Comparison of ENCODE assay signal across 14 cellular contexts in the genomic region with DNA sequence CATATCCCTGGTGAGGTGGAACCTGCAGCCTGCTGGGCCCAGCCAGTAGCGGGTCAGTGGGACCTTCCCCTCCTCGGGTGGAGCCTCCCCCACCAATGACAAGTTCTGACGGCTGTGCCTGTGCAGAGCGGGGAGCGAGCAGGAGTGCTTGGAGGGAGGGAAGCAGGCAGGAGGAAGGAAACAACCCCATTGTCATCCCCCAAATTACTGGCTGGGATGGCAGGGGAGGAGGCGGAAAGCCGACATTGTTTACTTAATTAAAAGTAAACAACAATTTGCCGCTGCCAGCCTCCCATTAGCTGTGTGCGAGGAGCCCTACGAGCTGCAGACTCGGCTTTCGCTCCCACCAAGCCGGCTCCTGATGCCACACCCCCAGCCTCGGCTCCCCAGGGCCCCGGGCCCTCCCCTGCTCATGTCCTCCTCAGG. TPM values are rescaled to one million over a fixed set of nuclear protein-coding genes. Genes with fewer than 3 reads are reported as not detected.
DNase-seq lines count a peak whose midpoint lies in the region; ATAC-seq, FAIRE-seq and TF ChIP-seq lines count a peak whose summit lies in the region.
"Had no signal": no experiment of that assay in that cellular context is flagged by ENCODE, and none has a peak within 500 bp of the region (broad histone marks: within the 10 kb centered on the region; RNA-seq: fewer than 3 reads in every experiment).

No MANE protein-coding gene starts in this region.

- H4K20me1 ChIP-seq in HepG2 (ENCODE audit: insufficient read depth, low read length) = no peaks in the 10 kb centered on the region

- H3K4me3 Mint-ChIP-seq in nephron (peak overlapping the region in 1 of 3 experiments; percentile 50), nephron progenitor cell (no peak overlapping the region)
- H3K4me3 Mint-ChIP-seq: activated CD4-positive, alpha-beta T cell treated with anti-CD3 and anti-CD28 coated beads, Interleukin-2, amount 10 ng/mL, durations not matched to agents 24 days and 14 days had no signal

- H3K4me1 Mint-ChIP-seq in nephron (peaks cover 89% of the 10 kb centered on the region), nephron progenitor cell (peaks cover 53% of the 10 kb centered on the region)

- in situ Hi-C loops in HepG2 (cut with HindIII; ENCODE audit: extremely low pct_ligation_motif_present, low pct_unique_long_range_greater_than_20kb) = no loop called here

- H3K27me3 Mint-ChIP-seq in nephron (ENCODE audit: low read depth) (peaks cover 58% of the 10 kb centered on the region), nephron progenitor cell (ENCODE audit: low read depth, poor library complexity) (peaks cover 100% of the 10 kb centered on the region)

- intact Hi-C loops in HepG2 (cut with micrococcal nuclease; ENCODE audit: unreplicated experiment) = no loop called here
- intact Hi-C loops in right lobe of liver (cut with DNase I) = no loop called here

- no peak overlapping the region for H2AFZ ChIP-seq in HepG2 (ENCODE audit: low read length)

- H3K9me3 ChIP-seq in HepG2 (ENCODE audit: low read length) (no peaks in the 10 kb centered on the region), right lobe of liver (no peaks in the 10 kb centered on the region)

- 26% methylated on average over 15 of the region's 15 CpGs for WGBS in HepG2 (ENCODE audit: low lambda C conversion rate)
- WGBS in right lobe of liver (ENCODE audit: insufficient coverage, low coverage, low lambda C conversion rate, missing lambda C conversion rate) = 42% methylated on average over 8 of the region's 15 CpGs

- peaks cover 27% of the 10 kb centered on the region for H3K79me2 ChIP-seq in HepG2 (ENCODE audit: insufficient read depth, low read length)

- TF ChIP-seq CTCF in HepG2 (CRISPR knock-in tag; IDR thresholded peaks at IDR 0.05) (no peak), right lobe of liver (IDR thresholded peaks at IDR 0.05) (no peak), VCaP (conservative IDR thresholded peaks at IDR 0.05) (no peak), nephron (IDR thresholded peaks at IDR 0.05; ENCODE audit: unreplicated experiment in 3 of 3) (no peak), nephron progenitor cell (IDR thresholded peaks at IDR 0.05) (no peak)

- H3K36me3 Mint-ChIP-seq in nephron (ENCODE audit: low read depth) (no peaks in the 10 kb centered on the region), nephron progenitor cell (ENCODE audit: low read depth) (no peaks in the 10 kb centered on the region)
- H3K36me3 Mint-ChIP-seq: activated naive CD4-positive, alpha-beta T cell treated with anti-CD3 and anti-CD28 coated beads, Interleukin-2, amount 50 U/mL, for 72 hours had no signal

- H3K27ac Mint-ChIP-seq in nephron = peak overlapping the region; percentile 98 to 99 (median 99)
- H3K27ac Mint-ChIP-seq in nephron progenitor cell = no peak overlapping the region
- H3K27ac Mint-ChIP-seq: activated CD4-positive, alpha-beta T cell treated with anti-CD3 and anti-CD28 coated beads, Interleukin-2, amount 10 ng/mL, durations not matched to agents 24 days and 14 days; activated naive CD4-positive, alpha-beta T cell treated with anti-CD3 and anti-CD28 coated beads, Interleukin-2, amount 50 U/mL, for 72 hours had no signal

- no peak for ATAC-seq in HepG2
- ATAC-seq in right lobe of liver = no peak
- ATAC-seq in HG02610 (IDR thresholded peaks at IDR 0.05; ENCODE audit: unreplicated experiment) = no peak
- ATAC-seq in esophagus mucosa = no peak
- ATAC-seq: activated naive CD4-positive, alpha-beta T cell treated with anti-CD3 and anti-CD28 coated beads, Interleukin-2, amount 50 U/mL, for 72 hours; sciatic nerve had no signal

- BruUV-seq in HepG2 (replicated peaks; lab: Mats Ljungman, UMichigan) = no TSS peak

- POLR2A ChIA-PET in HepG2 (lab: Yijun Ruan, JAX) = interaction anchor here (5.4 to 7.1 kb wide), 3 partner anchors 25 to 72 kb away, joined by 48 to 128 read pairs (median 121); no protein-coding TSS in a partner anchor

- no peak for TF ChIP-seq RAD21 in HepG2 (CRISPR knock-in tag; IDR thresholded peaks at IDR 0.05)

- H3K36me3 ChIP-seq in HepG2 (replicated peaks in 1 of 2; ENCODE audit: control insufficient read depth in 1 of 2, insufficient read depth in 2 of 2, low read length in 2 of 2) = no peaks in the 10 kb centered on the region
- no peaks in the 10 kb centered on the region for H3K36me3 ChIP-seq in right lobe of liver

- H3K9me3 Mint-ChIP-seq in nephron (no peaks in the 10 kb centered on the region), nephron progenitor cell (no peaks in the 10 kb centered on the region)
- H3K9me3 Mint-ChIP-seq: activated CD4-positive, alpha-beta T cell treated with anti-CD3 and anti-CD28 coated beads, Interleukin-2, amount 10 ng/mL, durations not matched to agents 24 days and 14 days; activated naive CD4-positive, alpha-beta T cell treated with anti-CD3 and anti-CD28 coated beads, Interleukin-2, amount 50 U/mL, for 72 hours had no signal

- no peak for TF ChIP-seq POLR2A in HepG2 (IDR thresholded peaks at IDR 0.05; ENCODE audit: insufficient read depth in 1 of 2, low read depth in 2 of 2, low read length in 2 of 2)
- no peak for TF ChIP-seq POLR2A in right lobe of liver (IDR thresholded peaks at IDR 0.05)

- no peak overlapping the region for H3K9ac ChIP-seq in HepG2 (ENCODE audit: insufficient read depth, low read depth, low read length)

- CTCF ChIA-PET in HepG2 (lab: Yijun Ruan, JAX; ENCODE audit: low intra/inter-chr PET ratio, low total read pairs) = no interaction called here

- no peak overlapping the region for H3K4me3 ChIP-seq in HepG2 (replicated peaks in 1 of 3; ENCODE audit: insufficient read depth in 1 of 3, low read depth in 2 of 3, low read length in 3 of 3)
- H3K4me3 ChIP-seq in right lobe of liver = no peak overlapping the region

- no peaks in the 10 kb centered on the region for H3K27me3 ChIP-seq in HepG2 (ENCODE audit: control insufficient read depth in 1 of 2, insufficient read depth in 2 of 2, low read length in 2 of 2)
- H3K27me3 ChIP-seq in right lobe of liver = no peaks in the 10 kb centered on the region

- TF ChIP-seq EP300 in HepG2 (IDR thresholded peaks at IDR 0.05; ENCODE audit: low read depth in 2 of 2, low read length in 2 of 2) (no peak), HepG2 (CRISPR knock-in tag; IDR thresholded peaks at IDR 0.05; ENCODE audit: borderline replicate concordance) (no peak)

- H3K27ac ChIP-seq in HepG2 (ENCODE audit: extremely low read length, insufficient read depth, low read length) = peak overlapping the region; percentile 2
- no peak overlapping the region for H3K27ac ChIP-seq in right lobe of liver
- H3K27ac ChIP-seq in VCaP = peak overlapping the region; percentile 78

- no peak for FAIRE-seq in HepG2 (lab: Jason Lieb, UNC)
- FAIRE-seq: keratinocyte, RCC 7860 had no signal

- H3K4me1 ChIP-seq in HepG2 (ENCODE audit: insufficient read depth, low read length) (peaks cover 96% of the 10 kb centered on the region), right lobe of liver (peaks cover 0 to 22% (median 6%) of the 10 kb centered on the region in 4 donors)

- peak overlapping the region; percentile 19; the same call in 1 of the 2 replicates for H3K4me2 ChIP-seq in HepG2 (ENCODE audit: low read depth, low read length)

- DNase-seq in HepG2 (ENCODE audit: low spot score) (peak; percentile 37), right lobe of liver (no peak), NCI-H82 treated with DMSO at 0.1 percent for 48 hours (lab: John Stamatoyannopoulos, UW; ENCODE audit: unreplicated experiment) (no peak), nephron progenitor cell (no peak)
- DNase-seq: activated CD4-positive, alpha-beta T cell treated with anti-CD3 and anti-CD28 coated beads, Interleukin-2, amount 10 ng/mL, durations not matched to agents 24 days and 14 days; AML-193 had no signal

RNA-seq across cellular contexts. Expression of gene LYL1, which starts 45.5 kb away (rescaled TPM):
- total RNA-seq in HepG2 (2016; rRNA removed; fragmentation: Illumina TruSeq; extraction: Trizol) (0.69 and 0.75 TPM in 2 replicates), right lobe of liver (1 to 10 TPM; 1.1 to 3.7 (median 2.3) TPM), esophagus mucosa (1.4 TPM)
- 0.79 and 0.91 TPM in 2 replicates for total RNA-seq in HepG2 (2016; cell fraction: cytosol; rRNA removed; fragmentation: Illumina TruSeq; extraction: Trizol; ENCODE audit: low read depth)
- total RNA-seq in HepG2 (2016; cell fraction: insoluble cytoplasmic fraction; rRNA removed; fragmentation: Illumina TruSeq; extraction: Trizol) = 0.40 and 0.97 TPM in 2 replicates
- total RNA-seq in HepG2 (2016; cell fraction: membrane; rRNA removed; fragmentation: Illumina TruSeq; extraction: Trizol) = 0.74 and 0.90 TPM in 2 replicates
- total RNA-seq in HepG2 (2016; cell fraction: nucleus; rRNA removed; fragmentation: Illumina TruSeq; extraction: Trizol) = 0.31 and 0.75 TPM in 2 replicates
- polyA plus RNA-seq in HepG2 (2011; rRNA removed) = 0.72 and 0.92 TPM in 2 replicates
- polyA plus RNA-seq in HepG2 (2011; cell fraction: cytosol; rRNA removed) = 0.71 and 1.6 TPM in 2 replicates
- polyA plus RNA-seq in HepG2 (2011; cell fraction: nucleus; rRNA removed) = 2.0 and 2.6 TPM in 2 replicates
- polyA plus RNA-seq in HepG2 (2012) = 0.31 and 0.32 TPM in 2 replicates
- polyA plus RNA-seq in HepG2 (2016; cell fraction: cytosol; fragmentation: Illumina TruSeq; extraction: Trizol; ENCODE audit: low read depth) = 0.57 and 0.66 TPM in 2 replicates
- polyA plus RNA-seq in HepG2 (2016; cell fraction: insoluble cytoplasmic fraction; fragmentation: Illumina TruSeq; extraction: Trizol; ENCODE audit: low read depth) = 0.51 and 0.59 TPM in 2 replicates
- 0.76 and 0.86 TPM in 2 replicates for polyA plus RNA-seq in HepG2 (2016; cell fraction: membrane; fragmentation: Illumina TruSeq; extraction: Trizol; ENCODE audit: low read depth)
- 0.93 and 1.5 TPM in 2 replicates for polyA plus RNA-seq in HepG2 (2016; cell fraction: nucleus; fragmentation: Illumina TruSeq; extraction: Trizol; ENCODE audit: insufficient read depth, low read depth)
- 0.09 and 1.9 TPM in 2 replicates for polyA minus RNA-seq in HepG2 (2011; rRNA and poly(A)+ RNA removed; ENCODE audit: low replicate concordance)
- 0.49 and 0.70 TPM in 2 replicates for polyA minus RNA-seq in HepG2 (2011; cell fraction: cytosol; rRNA and poly(A)+ RNA removed)
- polyA minus RNA-seq in HepG2 (2011; cell fraction: nucleus; rRNA and poly(A)+ RNA removed) = 0.64 and 1.1 TPM in 2 replicates

RNA-seq across cellular contexts. Expression of gene TRMT1, which starts 59.4 kb away (rescaled TPM):
- 27.9 and 44.1 TPM in 2 replicates for total RNA-seq in HepG2 (2016; rRNA removed; fragmentation: Illumina TruSeq; extraction: Trizol)
- total RNA-seq in HepG2 (2016; cell fraction: cytosol; rRNA removed; fragmentation: Illumina TruSeq; extraction: Trizol; ENCODE audit: low read depth) = 9.6 and 11.8 TPM in 2 replicates
- total RNA-seq in HepG2 (2016; cell fraction: insoluble cytoplasmic fraction; rRNA removed; fragmentation: Illumina TruSeq; extraction: Trizol) = 23.9 and 45.4 TPM in 2 replicates
- 14.3 and 15.5 TPM in 2 replicates for total RNA-seq in HepG2 (2016; cell fraction: membrane; rRNA removed; fragmentation: Illumina TruSeq; extraction: Trizol)
- total RNA-seq in HepG2 (2016; cell fraction: nucleus; rRNA removed; fragmentation: Illumina TruSeq; extraction: Trizol) = 55.3 and 60.2 TPM in 2 replicates
- 35.5 and 42.9 TPM in 2 replicates for polyA plus RNA-seq in HepG2 (2011; rRNA removed)
- 16.0 and 24.0 TPM in 2 replicates for polyA plus RNA-seq in HepG2 (2011; cell fraction: cytosol; rRNA removed)
- polyA plus RNA-seq in HepG2 (2011; cell fraction: nucleus; rRNA removed) = 421 and 529 TPM in 2 replicates
- 22.9 and 29.0 TPM in 2 replicates for polyA plus RNA-seq in HepG2 (2012)
- 9.7 and 9.9 TPM in 2 replicates for polyA plus RNA-seq in HepG2 (2016; cell fraction: cytosol; fragmentation: Illumina TruSeq; extraction: Trizol; ENCODE audit: low read depth)
- 24.6 and 27.1 TPM in 2 replicates for polyA plus RNA-seq in HepG2 (2016; cell fraction: insoluble cytoplasmic fraction; fragmentation: Illumina TruSeq; extraction: Trizol; ENCODE audit: low read depth)
- 10.7 and 11.5 TPM in 2 replicates for polyA plus RNA-seq in HepG2 (2016; cell fraction: membrane; fragmentation: Illumina TruSeq; extraction: Trizol; ENCODE audit: low read depth)
- polyA plus RNA-seq in HepG2 (2016; cell fraction: nucleus; fragmentation: Illumina TruSeq; extraction: Trizol; ENCODE audit: insufficient read depth, low read depth) = 144 and 171 TPM in 2 replicates
- 61.2 and 61.3 TPM in 2 replicates for polyA minus RNA-seq in HepG2 (2011; rRNA and poly(A)+ RNA removed; ENCODE audit: low replicate concordance)
- polyA minus RNA-seq in HepG2 (2011; cell fraction: cytosol; rRNA and poly(A)+ RNA removed) = 12.5 and 24.5 TPM in 2 replicates
- 44.6 and 48.9 TPM in 2 replicates for polyA minus RNA-seq in HepG2 (2011; cell fraction: nucleus; rRNA and poly(A)+ RNA removed)
- 10 to 100 TPM; 15.0 to 20.5 (median 17.2) TPM for total RNA-seq in right lobe of liver
- total RNA-seq in esophagus mucosa = 23.8 TPM

Comparison
In these comparisons a context has a peak if more than half of its experiments do, and no peak if none do; other contexts are left out.
1. H3K27ac ChIP-seq: peak in HepG2 (single experiment) and VCaP (single experiment); none in right lobe of liver (0 of 3).